ENCODE assay signal across 21 cellular contexts in genomic region chr15:101049856-101050646, GRCh38.
DNase-seq lines count a peak whose midpoint lies in the region; TF ChIP-seq lines count a peak whose summit lies in the region.
"Had no signal": no experiment of that assay in that cellular context is flagged by ENCODE, and none has a peak within 500 bp of the region (broad histone marks: within the 10 kb centered on the region; RNA-seq: fewer than 3 reads in every experiment).

No MANE protein-coding gene starts in this region.

- H3K27me3 Mint-ChIP-seq in progenitor cell of endocrine pancreas = peaks cover 20% of the 10 kb centered on the region
- H3K27me3 Mint-ChIP-seq: IgD-negative memory B cell had no signal

- 66 to 69% methylated on average over 19 to 23 of the region's 23 CpGs for WGBS in tibial nerve, 2 donors

- H4K20me1 ChIP-seq in OCI-LY3 (ENCODE audit: insufficient read depth, low read length) = 0 out of 2 replicates have a peak, but pooled peaks cover 9% of the 10 kb centered on the region

- H3K4me3 Mint-ChIP-seq in progenitor cell of endocrine pancreas (ENCODE audit: low read depth) = no peak overlapping the region
- H3K4me3 Mint-ChIP-seq: central memory CD8-positive, alpha-beta T cell; IgD-negative memory B cell; naive thymus-derived CD4-positive, alpha-beta T cell had no signal

- H3K9me3 ChIP-seq in OCI-LY3 (ENCODE audit: insufficient read depth, low read length) = no peaks in the 10 kb centered on the region
- no peaks in the 10 kb centered on the region for H3K9me3 ChIP-seq in colonic mucosa
- no peaks in the 10 kb centered on the region for H3K9me3 ChIP-seq in tibial nerve

- no peak overlapping the region for H2AFZ ChIP-seq in OCI-LY3 (ENCODE audit: low read depth, low read length)
- H2AFZ ChIP-seq: GM23248 had no signal

- H3K4me1 ChIP-seq in OCI-LY3 (ENCODE audit: low read length) = peaks cover 29% of the 10 kb centered on the region
- H3K4me1 ChIP-seq in colonic mucosa = no peaks in the 10 kb centered on the region
- H3K4me1 ChIP-seq in tibial nerve = peaks cover 0 to 49% (median 0%) of the 10 kb centered on the region in 4 donors

- H3K9ac ChIP-seq in OCI-LY3 (ENCODE audit: low read length) (no peak overlapping the region), colonic mucosa (ENCODE audit: low read depth in 2 of 2, low read length in 2 of 2) (no peak overlapping the region)
- H3K9ac ChIP-seq: GM23248 had no signal

- no peak overlapping the region for H3K27ac Mint-ChIP-seq in progenitor cell of endocrine pancreas
- H3K27ac Mint-ChIP-seq: IgD-negative memory B cell; naive thymus-derived CD4-positive, alpha-beta T cell had no signal

- TF ChIP-seq CTCF in OCI-LY3 (IDR thresholded peaks at IDR 0.05; ENCODE audit: low read depth, low read length) = no peak
- TF ChIP-seq CTCF in colonic mucosa (IDR thresholded peaks at IDR 0.05) = no peak
- TF ChIP-seq CTCF in progenitor cell of endocrine pancreas (IDR thresholded peaks at IDR 0.05; ENCODE audit: unreplicated experiment) = no peak
- TF ChIP-seq CTCF in tibial nerve (IDR thresholded peaks at IDR 0.05) = no peak

- no peak overlapping the region for H3K4me3 ChIP-seq in OCI-LY3 (ENCODE audit: low read length)
- no peak overlapping the region for H3K4me3 ChIP-seq in colonic mucosa
- no peak overlapping the region for H3K4me3 ChIP-seq in tibial nerve
- H3K4me3 ChIP-seq: GM23248 had no signal

- H3K4me2 ChIP-seq in OCI-LY3 (ENCODE audit: low read length) = 0 out of 2 replicates have a peak overlapping the region, but pooled peaks have one; percentile 47

- intact Hi-C loops in colonic mucosa (cut with DNase I) = no loop called here

- H3K79me2 ChIP-seq in OCI-LY3 (ENCODE audit: low read length) = no peaks in the 10 kb centered on the region

- no peaks in the 10 kb centered on the region for H3K9me3 Mint-ChIP-seq in progenitor cell of endocrine pancreas (ENCODE audit: low read depth)
- H3K9me3 Mint-ChIP-seq: central memory CD8-positive, alpha-beta T cell; IgD-negative memory B cell; naive thymus-derived CD4-positive, alpha-beta T cell had no signal

- TF ChIP-seq EP300 in tibial nerve (IDR thresholded peaks at IDR 0.05) = no peak

- H3K27me3 ChIP-seq in OCI-LY3 (ENCODE audit: low read depth, low read length) (no peaks in the 10 kb centered on the region), colonic mucosa (no peaks in the 10 kb centered on the region), tibial nerve (no peaks in the 10 kb centered on the region)

- DNase-seq in colonic mucosa (peak; percentile 18), islet precursor cell (peak; percentile 32), progenitor cell of endocrine pancreas (ENCODE audit: low spot score, unreplicated experiment) (peak; percentile 4), EL (no peak), COR-L47 (lab: John Stamatoyannopoulos, UW) (no peak), tibial nerve (ENCODE audit: low spot score in 2 of 2) (no peak), RKO (ENCODE audit: low spot score) (no peak)
- DNase-seq: activated CD4-positive, CD25-positive, alpha-beta regulatory T cell; activated gamma-delta T cell treated with Interleukin-2 at 50 U/mL for 16 hours; GDM1; GM23248; naive thymus-derived CD4-positive, alpha-beta T cell; NCI-H187; NCI-H446 treated with DMSO at 0.1 percent for 48 hours; SIG-M5; stimulated activated CD4-positive, alpha-beta T cell treated with anti-CD3 and anti-CD28 coated beads, Interleukin-2, amount 100 ng/mL, for 48 hours; substantia nigra; T-helper 2 cell had no signal

- H3K36me3 Mint-ChIP-seq in progenitor cell of endocrine pancreas (ENCODE audit: insufficient read depth) = no peaks in the 10 kb centered on the region
- H3K36me3 Mint-ChIP-seq: naive thymus-derived CD4-positive, alpha-beta T cell had no signal

- TF ChIP-seq POLR2A in tibial nerve (IDR thresholded peaks at IDR 0.05) = no peak

- H3K36me3 ChIP-seq in OCI-LY3 (replicated peaks; ENCODE audit: low read depth, low read length) (peaks cover 76% of the 10 kb centered on the region), colonic mucosa (peaks cover 10% of the 10 kb centered on the region), tibial nerve (peaks cover 0 to 67% (median 13%) of the 10 kb centered on the region in 3 donors)

- H3K4me1 Mint-ChIP-seq in progenitor cell of endocrine pancreas (ENCODE audit: low read depth) = peaks cover 3% of the 10 kb centered on the region
- H3K4me1 Mint-ChIP-seq: central memory CD8-positive, alpha-beta T cell; naive thymus-derived CD4-positive, alpha-beta T cell had no signal

- no peak overlapping the region for H3K27ac ChIP-seq in OCI-LY3 (ENCODE audit: low read length)
- no peak overlapping the region for H3K27ac ChIP-seq in colonic mucosa
- H3K27ac ChIP-seq in tibial nerve = peak overlapping the region in 1 of 4 donors; percentile 54
- H3K27ac ChIP-seq: GM23248 had no signal

Comparison
In these comparisons a context has a peak if more than half of its experiments do, and no peak if none do; other contexts are left out.
1. DNase-seq: peak in colonic mucosa (single experiment), islet precursor cell (single experiment) and progenitor cell of endocrine pancreas (single experiment); none in EL (single experiment), COR-L47 (single experiment), tibial nerve (0 of 2) and RKO (single experiment).